Comparison of ENCODE assay signal across 13 cellular contexts in the genomic region with DNA sequence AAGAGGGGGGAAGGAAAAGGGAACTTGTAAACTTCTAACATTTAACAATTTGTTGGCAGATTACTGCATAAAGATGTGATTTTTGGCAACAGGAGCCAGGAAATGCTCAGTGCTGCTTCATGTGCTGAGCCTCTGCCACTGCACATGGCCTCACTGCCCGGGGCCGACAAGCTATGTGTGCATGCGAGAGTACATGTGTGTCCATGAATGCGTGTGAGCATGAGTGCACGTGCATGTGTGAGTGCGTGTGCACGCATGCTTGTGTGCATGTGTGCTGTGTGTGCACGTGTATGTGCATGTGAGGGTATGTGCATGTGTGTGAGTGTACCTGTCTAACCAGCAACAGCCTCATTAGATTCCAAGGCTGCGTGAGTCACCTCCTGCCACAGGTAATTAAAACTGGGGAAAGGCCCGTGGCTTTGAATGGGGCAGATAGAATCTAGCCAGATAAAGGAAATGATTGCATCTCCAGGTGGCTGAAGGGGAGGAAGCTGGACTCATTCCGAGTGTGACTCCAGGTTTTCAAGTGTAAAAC. TPM values are rescaled to one million over a fixed set of nuclear protein-coding genes. Genes with fewer than 3 reads are reported as not detected.
DNase-seq lines count a peak whose midpoint lies in the region; ATAC-seq, FAIRE-seq and TF ChIP-seq lines count a peak whose summit lies in the region.
"Had no signal": no experiment of that assay in that cellular context is flagged by ENCODE, and none has a peak within 500 bp of the region (broad histone marks: within the 10 kb centered on the region; RNA-seq: fewer than 3 reads in every experiment).

No MANE protein-coding gene starts in this region.

- peaks cover 22% of the 10 kb centered on the region for H3K79me2 ChIP-seq in PC-3 (ENCODE audit: low read length)

- ATAC-seq in PC-3: peak; percentile 93
- ATAC-seq in esophagus mucosa: peak; percentile 85
- ATAC-seq in naive thymus-derived CD4-positive, alpha-beta T cell: no peak
- ATAC-seq: activated CD8-positive, alpha-beta T cell treated with anti-CD3 and anti-CD28 coated beads, Interleukin-2, amount 10 ng/mL, durations not matched to agents 7 days and 5 days; naive thymus-derived CD8-positive, alpha-beta T cell had no signal

- H3K4me1 ChIP-seq in PC-3 (ENCODE audit: insufficient read depth, low read length): peaks cover 41% of the 10 kb centered on the region
- H3K4me1 ChIP-seq in small intestine (ENCODE audit: control insufficient read depth in 2 of 2, insufficient read depth in 1 of 2, low read depth in 1 of 2, low read length in 1 of 2): no peaks in the 10 kb centered on the region
- H3K4me1 ChIP-seq in naive thymus-derived CD4-positive, alpha-beta T cell (ENCODE audit: control insufficient read depth in 2 of 2, insufficient read depth in 2 of 2, low read length in 2 of 2): no peaks in the 10 kb centered on the region

- no peaks in the 10 kb centered on the region for H3K9me3 ChIP-seq in PC-3 (ENCODE audit: low read length)
- H3K9me3 ChIP-seq in small intestine (ENCODE audit: control insufficient read depth, low read depth): no peaks in the 10 kb centered on the region
- H3K9me3 ChIP-seq in naive thymus-derived CD4-positive, alpha-beta T cell (ENCODE audit: control insufficient read depth in 2 of 3, low read length in 3 of 3): no peaks in the 10 kb centered on the region

- H3K36me3 ChIP-seq in PC-3 (ENCODE audit: low read depth, low read length) (no peaks in the 10 kb centered on the region), small intestine (ENCODE audit: control insufficient read depth in 2 of 2, insufficient read depth in 2 of 2, low read length in 2 of 2) (no peaks in the 10 kb centered on the region)
- H3K36me3 ChIP-seq in naive thymus-derived CD4-positive, alpha-beta T cell (ENCODE audit: control insufficient read depth in 2 of 3, insufficient read depth in 3 of 3, low read length in 3 of 3): no peaks in the 10 kb centered on the region

- H3K9me2 ChIP-seq in PC-3 (replicated peaks; ENCODE audit: low read length): no peaks in the 10 kb centered on the region

- H3K27ac ChIP-seq in PC-3 (ENCODE audit: low read length) (peak overlapping the region; percentile 78), small intestine (ENCODE audit: low read depth in 1 of 2, low read length in 1 of 2) (no peak overlapping the region)
- no peak overlapping the region for H3K27ac ChIP-seq in naive thymus-derived CD4-positive, alpha-beta T cell (ENCODE audit: low read depth, low read length)

- peak overlapping the region; percentile 3; the same call in 1 of the 2 replicates for H3K4me3 ChIP-seq in PC-3 (ENCODE audit: low read length)
- no peak overlapping the region for H3K4me3 ChIP-seq in small intestine (ENCODE audit: low read depth in 1 of 2, low read length in 2 of 2)
- H3K4me3 ChIP-seq in naive thymus-derived CD4-positive, alpha-beta T cell (ENCODE audit: low read length): no peak overlapping the region

- no peaks in the 10 kb centered on the region for H3K4me1 Mint-ChIP-seq in activated CD4-positive, alpha-beta T cell treated with anti-CD3 and anti-CD28 coated beads, Interleukin-2, amount 10 ng/mL, durations not matched to agents 7 days and 5 days
- peaks cover 0 to 2% (median 0%) of the 10 kb centered on the region in 7 donors for H3K4me1 Mint-ChIP-seq in naive thymus-derived CD4-positive, alpha-beta T cell

- intact Hi-C loops in PC-3 (cut with micrococcal nuclease): loop anchor here (1.0 kb wide), 1 partner anchor 33 kb away; no protein-coding TSS in a partner anchor
- intact Hi-C loops in naive thymus-derived CD4-positive, alpha-beta T cell (cut with micrococcal nuclease): no loop called here

- peak overlapping the region; percentile 12 for H2AFZ ChIP-seq in PC-3 (ENCODE audit: low read length)

- WGBS in small intestine, 3 donors: 16 to 59% (median 32%) methylated on average over 11 of the region's 11 CpGs

- H3K9ac ChIP-seq in PC-3 (ENCODE audit: low read length): peak overlapping the region; percentile 4

- CTCF ChIA-PET in activated CD4-positive, alpha-beta T cell treated with anti-CD3 and anti-CD28 coated beads, Interleukin-2, amount 10 ng/mL, durations not matched to agents 7 days and 5 days (lab: Charles Lee): no interaction called here
- CTCF ChIA-PET in PC-3 (lab: Charles Lee): interaction anchor here (1.0 to 1.3 kb wide), 3 partner anchors 10 to 376 kb away, joined by 3 to 5 read pairs (median 4); no protein-coding TSS in a partner anchor
- CTCF ChIA-PET in naive thymus-derived CD4-positive, alpha-beta T cell (lab: Charles Lee): no interaction called here

- peak overlapping the region; percentile 19 for H3K27ac Mint-ChIP-seq in activated CD4-positive, alpha-beta T cell treated with anti-CD3 and anti-CD28 coated beads, Interleukin-2, amount 10 ng/mL, durations not matched to agents 7 days and 5 days
- H3K27ac Mint-ChIP-seq in naive thymus-derived CD4-positive, alpha-beta T cell: peak overlapping the region in 1 of 9 donors; percentile 41
- H3K27ac Mint-ChIP-seq: activated CD8-positive, alpha-beta T cell treated with anti-CD3 and anti-CD28 coated beads, Interleukin-2, amount 10 ng/mL, durations not matched to agents 7 days and 5 days; T-helper 1 cell treated with Interleukin-12 subunit alpha and Interleukin-12 subunit beta and Interleukin-4 antibody, amounts not matched to agents 30 μg/mL and 1 μg/mL, for 36 hours had no signal

- POLR2A ChIA-PET in activated CD4-positive, alpha-beta T cell treated with anti-CD3 and anti-CD28 coated beads, Interleukin-2, amount 10 ng/mL, durations not matched to agents 7 days and 5 days (lab: Charles Lee): no interaction called here
- POLR2A ChIA-PET in PC-3 (lab: Charles Lee; ENCODE audit: unreplicated experiment): interaction anchor here (0.6 to 0.7 kb wide), 3 partner anchors 17 to 648 kb away, joined by 3 to 4 read pairs (median 3); no protein-coding TSS in a partner anchor
- POLR2A ChIA-PET in naive thymus-derived CD4-positive, alpha-beta T cell (lab: Charles Lee): no interaction called here

- no peaks in the 10 kb centered on the region for H3F3A ChIP-seq in PC-3 (ENCODE audit: low read length, unreplicated experiment)

- H3K27me3 Mint-ChIP-seq in activated CD4-positive, alpha-beta T cell treated with anti-CD3 and anti-CD28 coated beads, Interleukin-2, amount 10 ng/mL, durations not matched to agents 7 days and 5 days: peaks cover 3% of the 10 kb centered on the region
- H3K27me3 Mint-ChIP-seq in naive thymus-derived CD4-positive, alpha-beta T cell: peaks cover 4 to 10% (median 6%) of the 10 kb centered on the region in 5 donors

- FAIRE-seq in small intestine (lab: Jason Lieb, UNC): no peak

- peak overlapping the region; percentile 61 for H3K4me2 ChIP-seq in PC-3 (ENCODE audit: low read length)

- no peak for DNase-seq in activated CD4-positive, alpha-beta T cell treated with anti-CD3 and anti-CD28 coated beads, Interleukin-2, amount 10 ng/mL, durations not matched to agents 7 days and 5 days
- no peak for DNase-seq in activated CD4-positive, alpha-beta T cell treated with anti-CD3 and anti-CD28 coated beads, Interleukin-2, amount 50 U/mL, for 4 hours
- peak; percentile 98 for DNase-seq in PC-3
- peak; percentile 71 for DNase-seq in small intestine
- DNase-seq in naive thymus-derived CD4-positive, alpha-beta T cell: no peak
- no peak for DNase-seq in stimulated activated CD4-positive, alpha-beta T cell treated with anti-CD3 and anti-CD28 coated beads, Interleukin-4, amount 100 ng/mL, for 1 hour
- DNase-seq in HuH-7.5 (ENCODE audit: low spot score): no peak
- DNase-seq: activated CD8-positive, alpha-beta T cell treated with anti-CD3 and anti-CD28 coated beads, Interleukin-2, amount 10 ng/mL, durations not matched to agents 7 days and 5 days; NCI-H187 had no signal

- H3K36me3 Mint-ChIP-seq in activated CD4-positive, alpha-beta T cell treated with anti-CD3 and anti-CD28 coated beads, Interleukin-2, amount 10 ng/mL, durations not matched to agents 7 days and 5 days (ENCODE audit: low read depth): no peaks in the 10 kb centered on the region
- H3K36me3 Mint-ChIP-seq in naive thymus-derived CD4-positive, alpha-beta T cell: peaks cover 0 to 6% (median 0%) of the 10 kb centered on the region in 5 donors
- H3K36me3 Mint-ChIP-seq: naive thymus-derived CD8-positive, alpha-beta T cell had no signal

- H3K27me3 ChIP-seq in PC-3 (ENCODE audit: low read length) (no peaks in the 10 kb centered on the region), small intestine (ENCODE audit: control insufficient read depth in 2 of 2, insufficient read depth in 2 of 2, low read length in 2 of 2) (no peaks in the 10 kb centered on the region)
- H3K27me3 ChIP-seq in naive thymus-derived CD4-positive, alpha-beta T cell (ENCODE audit: control insufficient read depth in 2 of 2, insufficient read depth in 2 of 2, low read length in 2 of 2): no peaks in the 10 kb centered on the region

- peak; percentile 37 for TF ChIP-seq CTCF in PC-3 (conservative IDR thresholded peaks at IDR 0.05; ENCODE audit: low read depth, low read length)

- no peaks in the 10 kb centered on the region for H4K20me1 ChIP-seq in PC-3 (ENCODE audit: low read length)

- no TSS peak for BruUV-seq in PC-3 (replicated peaks; lab: Mats Ljungman, UMichigan)

- no peak overlapping the region for H3K4me3 Mint-ChIP-seq in activated CD4-positive, alpha-beta T cell treated with anti-CD3 and anti-CD28 coated beads, Interleukin-2, amount 10 ng/mL, durations not matched to agents 7 days and 5 days
- no peak overlapping the region for H3K4me3 Mint-ChIP-seq in naive thymus-derived CD4-positive, alpha-beta T cell
- H3K4me3 Mint-ChIP-seq: activated CD8-positive, alpha-beta T cell treated with anti-CD3 and anti-CD28 coated beads, Interleukin-2, amount 10 ng/mL, durations not matched to agents 7 days and 5 days; naive thymus-derived CD8-positive, alpha-beta T cell; T-helper 1 cell treated with Interleukin-12 subunit alpha and Interleukin-12 subunit beta and Interleukin-4 antibody, amounts not matched to agents 30 μg/mL and 1 μg/mL, for 36 hours had no signal

- no peaks in the 10 kb centered on the region for H3K9me3 Mint-ChIP-seq in activated CD4-positive, alpha-beta T cell treated with anti-CD3 and anti-CD28 coated beads, Interleukin-2, amount 10 ng/mL, durations not matched to agents 7 days and 5 days
- H3K9me3 Mint-ChIP-seq in naive thymus-derived CD4-positive, alpha-beta T cell: peaks cover 0 to 4% (median 0%) of the 10 kb centered on the region in 11 donors
- H3K9me3 Mint-ChIP-seq: naive thymus-derived CD8-positive, alpha-beta T cell; T-helper 1 cell treated with Interleukin-12 subunit alpha and Interleukin-12 subunit beta and Interleukin-4 antibody, amounts not matched to agents 30 μg/mL and 1 μg/mL, for 36 hours had no signal

RNA-seq across cellular contexts. Expression of gene TSPEAR, which starts 41.4 kb away (rescaled TPM):
- total RNA-seq in activated CD4-positive, alpha-beta T cell treated with anti-CD3 and anti-CD28 coated beads, Interleukin-2, amount 10 ng/mL, durations not matched to agents 7 days and 5 days: not detected
- total RNA-seq in PC-3 (2014; rRNA removed) (2.1 and 3.2 TPM in 2 replicates), esophagus mucosa (0.08 TPM)
- under 1 TPM in 2 of 3 donors, not detected in 1; 0.09 to 0.27 TPM for polyA plus RNA-seq in small intestine
- total RNA-seq in naive thymus-derived CD4-positive, alpha-beta T cell: not detected
- polyA plus RNA-seq in naive thymus-derived CD4-positive, alpha-beta T cell: under 1 TPM in 1 of 2 donors, not detected in 1; 0.07 TPM
- total RNA-seq: activated CD8-positive, alpha-beta T cell treated with anti-CD3 and anti-CD28 coated beads, Interleukin-2, amount 10 ng/mL, durations not matched to agents 7 days and 5 days; naive thymus-derived CD8-positive, alpha-beta T cell had no signal

RNA-seq across cellular contexts. Expression of gene UBE2G2, which starts 48.9 kb away (rescaled TPM):
- total RNA-seq in activated CD4-positive, alpha-beta T cell treated with anti-CD3 and anti-CD28 coated beads, Interleukin-2, amount 10 ng/mL, durations not matched to agents 7 days and 5 days: 100 to 1,000 TPM in 1 of 2 experiments, 10 to 100 TPM in 1; 95.8 to 103 TPM
- total RNA-seq in PC-3 (2014; rRNA removed): 159 and 189 TPM in 2 replicates
- total RNA-seq in esophagus mucosa: 35.8 TPM
- polyA plus RNA-seq in small intestine: 10 to 100 TPM; 30.0 to 40.5 (median 37.0) TPM
- 100 to 1,000 TPM; 108 to 150 (median 129) TPM for total RNA-seq in naive thymus-derived CD4-positive, alpha-beta T cell
- polyA plus RNA-seq in naive thymus-derived CD4-positive, alpha-beta T cell: 10 to 100 TPM; 50.7 to 65.8 TPM

RNA-seq across cellular contexts. Expression of gene KRTAP10-12, which starts 55.8 kb away (rescaled TPM):
- not detected for total RNA-seq in activated CD4-positive, alpha-beta T cell treated with anti-CD3 and anti-CD28 coated beads, Interleukin-2, amount 10 ng/mL, durations not matched to agents 7 days and 5 days
- not detected in 2 replicates for total RNA-seq in PC-3 (2014; rRNA removed)
- total RNA-seq in esophagus mucosa: not detected
- polyA plus RNA-seq in small intestine: not detected
- total RNA-seq in naive thymus-derived CD4-positive, alpha-beta T cell: not detected
- polyA plus RNA-seq in naive thymus-derived CD4-positive, alpha-beta T cell: not detected
- total RNA-seq: activated CD8-positive, alpha-beta T cell treated with anti-CD3 and anti-CD28 coated beads, Interleukin-2, amount 10 ng/mL, durations not matched to agents 7 days and 5 days; naive thymus-derived CD8-positive, alpha-beta T cell; ureter had no signal
- polyA plus RNA-seq: naive thymus-derived CD8-positive, alpha-beta T cell had no signal

Comparison
In these comparisons a context has a peak if more than half of its experiments do, and no peak if none do; other contexts are left out.
1. DNase-seq: peak in PC-3 (single experiment) and small intestine (single experiment); none in activated CD4-positive, alpha-beta T cell treated with anti-CD3 and anti-CD28 coated beads, Interleukin-2, amount 10 ng/mL, durations not matched to agents 7 days and 5 days (single experiment), activated CD4-positive, alpha-beta T cell treated with anti-CD3 and anti-CD28 coated beads, Interleukin-2, amount 50 U/mL, for 4 hours (0 of 2), naive thymus-derived CD4-positive, alpha-beta T cell (0 of 9), stimulated activated CD4-positive, alpha-beta T cell treated with anti-CD3 and anti-CD28 coated beads, Interleukin-4, amount 100 ng/mL, for 1 hour (single experiment) and HuH-7.5 (single experiment).